In genomic region chr21:38056481-38056880, GRCh38 we compare ENCODE assay signal across 34 cellular contexts.
"Had no signal": no experiment of that assay in that cellular context is flagged by ENCODE, and none has a peak within 500 bp of the region (broad histone marks: within the 10 kb centered on the region; RNA-seq: fewer than 3 reads in every experiment).

No MANE protein-coding gene starts in this region.

- DNase-seq: Karpas-422, Kasumi-1, MG63, MM.1S, MV-4-11, NCI-H1048, NCI-H1092, NCI-H1092 treated with DMSO at 0.1 percent for 48 hours, NCI-H1105, NCI-H1105 treated with DMSO at 0.1 percent for 48 hours, NCI-H1417, NCI-H1417 treated with DMSO at 0.1 percent for 48 hours, NCI-H1436, NCI-H1436 treated with DMSO at 0.1 percent for 48 hours, NCI-H146, NCI-H1694, NCI-H1694 treated with DMSO at 0.1 percent for 48 hours, NCI-H187, NCI-H187 treated with DMSO at 0.1 percent for 48 hours, NCI-H1930, NCI-H2029, NCI-H2029 treated with DMSO at 0.1 percent for 48 hours, NCI-H2081, NCI-H2107, NCI-H2171, NCI-H2171 treated with DMSO at 0.1 percent for 48 hours, NCI-H2227 treated with DMSO at 0.1 percent for 48 hours, NCI-H226, NCI-H345, NCI-H446, NCI-H446 treated with DMSO at 0.1 percent for 48 hours, NCI-H510A, NCI-H510A treated with DMSO at 0.1 percent for 48 hours, NCI-H524 had no signal

- H3K36me3 ChIP-seq: MG63 had no signal

- H3K27me3 ChIP-seq: MG63 had no signal

- H3K9me3 ChIP-seq: MG63 had no signal

- H3K4me3 ChIP-seq: MG63 had no signal
